11 cellular contexts compared by ENCODE assay signal in the genomic region with DNA sequence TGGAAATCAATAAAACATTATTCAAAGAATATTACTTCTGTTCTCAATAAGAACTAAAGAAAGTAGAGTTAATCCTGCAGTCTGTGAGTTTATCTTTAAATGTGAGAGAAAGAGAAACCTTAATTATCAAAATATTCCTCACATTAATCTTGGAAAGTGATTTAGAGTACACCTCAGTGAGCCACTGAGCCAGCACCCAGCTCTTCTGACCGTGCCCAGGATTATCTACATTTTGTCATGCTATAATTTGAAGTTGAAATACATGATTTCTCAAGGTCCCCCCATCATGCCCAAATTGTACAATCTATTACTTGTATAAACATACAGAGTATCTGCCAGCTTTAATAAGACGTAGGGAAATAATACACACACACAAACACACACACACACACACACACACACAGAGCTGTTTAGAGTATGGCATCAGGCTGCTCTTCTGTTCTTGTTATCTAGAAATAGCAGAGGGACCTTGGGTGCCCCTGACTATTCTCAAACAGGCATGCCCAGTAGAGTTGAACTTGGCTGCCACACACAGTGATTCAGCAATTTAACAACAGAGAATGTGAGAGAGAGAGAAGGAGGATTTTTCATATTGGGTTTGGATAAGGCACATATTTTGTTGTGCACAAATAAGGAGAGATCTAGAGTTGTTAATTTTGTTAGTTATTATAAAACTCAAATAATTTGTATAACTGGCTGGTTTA.
A peak's percentile ranks its signal among the peaks of the same experiment; 100 is the strongest.
DNase-seq lines count a peak whose midpoint lies in the region; ATAC-seq and TF ChIP-seq lines count a peak whose summit lies in the region.
"Had no signal": no experiment of that assay in that cellular context is flagged by ENCODE, and none has a peak within 500 bp of the region (broad histone marks: within the 10 kb centered on the region; RNA-seq: fewer than 3 reads in every experiment).

No MANE protein-coding gene starts in this region.

- TF ChIP-seq POLR2A in body of pancreas (IDR thresholded peaks at IDR 0.05), result no peak

- DNase-seq in A172 (ENCODE audit: low spot score) (peak; percentile 28), KBM-7 (peak; percentile 28), body of pancreas (peak; percentile 10 to 27 (median 15)), hepatocyte (ENCODE audit: low spot score) (peak; percentile 12), immature natural killer cell (no peak), ascending aorta (ENCODE audit: low spot score in 2 of 2) (no peak), Kasumi-1 (lab: John Stamatoyannopoulos, UW) (no peak)
- no peak for DNase-seq in activated naive CD8-positive, alpha-beta T cell treated with anti-CD3 and anti-CD28 coated beads, Interleukin-2, amount 50 U/mL, for 24 hours
- DNase-seq: colonic mucosa, NCI-H1436 had no signal

- no peaks in the 10 kb centered on the region for H3K9me2 ChIP-seq in hepatocyte (replicated peaks; ENCODE audit: insufficient read depth)

- intact Hi-C loops in body of pancreas (cut with DNase I) (no loop called here), ascending aorta (cut with DNase I) (no loop called here)

- no peaks in the 10 kb centered on the region for H4K20me1 ChIP-seq in hepatocyte (ENCODE audit: insufficient read depth, poor library complexity, severe bottlenecking)

- TF ChIP-seq CTCF in body of pancreas (IDR thresholded peaks at IDR 0.05) (no peak), hepatocyte (IDR thresholded peaks at IDR 0.05; ENCODE audit: poor library complexity) (no peak), ascending aorta (IDR thresholded peaks at IDR 0.05) (no peak)

- no peak overlapping the region for H2AFZ ChIP-seq in hepatocyte

- no peak overlapping the region for H3K27ac Mint-ChIP-seq in immature natural killer cell
- H3K27ac Mint-ChIP-seq in activated naive CD8-positive, alpha-beta T cell treated with anti-CD3 and anti-CD28 coated beads, Interleukin-2, amount 50 U/mL, for 24 hours, result no peak overlapping the region
- H3K27ac Mint-ChIP-seq: nephron had no signal

- H3K9me3 Mint-ChIP-seq in immature natural killer cell, result peaks cover 0 to 2% (median 0%) of the 10 kb centered on the region in 6 donors
- H3K9me3 Mint-ChIP-seq in activated naive CD8-positive, alpha-beta T cell treated with anti-CD3 and anti-CD28 coated beads, Interleukin-2, amount 50 U/mL, for 24 hours, result peaks cover 4% of the 10 kb centered on the region

- no peaks in the 10 kb centered on the region for H3K27me3 ChIP-seq in body of pancreas
- no peaks in the 10 kb centered on the region for H3K27me3 ChIP-seq in hepatocyte
- H3K27me3 ChIP-seq in ascending aorta, result no peaks in the 10 kb centered on the region
- H3K27me3 ChIP-seq: colonic mucosa had no signal

- H3K36me3 ChIP-seq in body of pancreas (replicated peaks in 1 of 2; ENCODE audit: insufficient read depth in 1 of 2, low read depth in 2 of 2), result no peaks in the 10 kb centered on the region
- no peaks in the 10 kb centered on the region for H3K36me3 ChIP-seq in hepatocyte (replicated peaks; ENCODE audit: insufficient read depth, low read depth)
- no peaks in the 10 kb centered on the region for H3K36me3 ChIP-seq in ascending aorta
- H3K36me3 ChIP-seq: colonic mucosa had no signal

- peaks cover 0 to under 1% (median 0%) of the 10 kb centered on the region in 3 donors for H3K27me3 Mint-ChIP-seq in immature natural killer cell (ENCODE audit: low read depth in 3 of 3)
- no peaks in the 10 kb centered on the region for H3K27me3 Mint-ChIP-seq in activated naive CD8-positive, alpha-beta T cell treated with anti-CD3 and anti-CD28 coated beads, Interleukin-2, amount 50 U/mL, for 24 hours

- H3K4me1 Mint-ChIP-seq in immature natural killer cell, result no peaks in the 10 kb centered on the region
- no peaks in the 10 kb centered on the region for H3K4me1 Mint-ChIP-seq in activated naive CD8-positive, alpha-beta T cell treated with anti-CD3 and anti-CD28 coated beads, Interleukin-2, amount 50 U/mL, for 24 hours
- H3K4me1 Mint-ChIP-seq: nephron had no signal

- H3K9me3 ChIP-seq in body of pancreas, result no peaks in the 10 kb centered on the region
- H3K9me3 ChIP-seq in hepatocyte (ENCODE audit: low read depth), result no peaks in the 10 kb centered on the region
- H3K9me3 ChIP-seq in ascending aorta, result no peaks in the 10 kb centered on the region
- H3K9me3 ChIP-seq: colonic mucosa had no signal

- peak; percentile 74 for ATAC-seq in body of pancreas
- no peak for ATAC-seq in activated naive CD8-positive, alpha-beta T cell treated with anti-CD3 and anti-CD28 coated beads, Interleukin-2, amount 50 U/mL, for 24 hours

- H3K4me3 Mint-ChIP-seq in immature natural killer cell, result no peak overlapping the region
- no peak overlapping the region for H3K4me3 Mint-ChIP-seq in activated naive CD8-positive, alpha-beta T cell treated with anti-CD3 and anti-CD28 coated beads, Interleukin-2, amount 50 U/mL, for 24 hours
- H3K4me3 Mint-ChIP-seq: nephron had no signal

- H3K79me2 ChIP-seq in hepatocyte, result no peaks in the 10 kb centered on the region

- no peak overlapping the region for H3K4me2 ChIP-seq in hepatocyte

- H3K36me3 Mint-ChIP-seq in immature natural killer cell, result no peaks in the 10 kb centered on the region
- no peaks in the 10 kb centered on the region for H3K36me3 Mint-ChIP-seq in activated naive CD8-positive, alpha-beta T cell treated with anti-CD3 and anti-CD28 coated beads, Interleukin-2, amount 50 U/mL, for 24 hours (ENCODE audit: low read depth)

- 14 to 25% methylated on average over 2 of the region's 2 CpGs for WGBS in body of pancreas, 2 donors
- WGBS in hepatocyte (ENCODE audit: low lambda C conversion rate, missing lambda C conversion rate), result 83% methylated on average over 2 of the region's 2 CpGs

- H3K4me1 ChIP-seq in body of pancreas (no peaks in the 10 kb centered on the region), hepatocyte (ENCODE audit: insufficient read depth) (no peaks in the 10 kb centered on the region), ascending aorta (peaks cover 0 to 3% of the 10 kb centered on the region in 2 donors)
- H3K4me1 ChIP-seq: colonic mucosa had no signal

- H3K27ac ChIP-seq in body of pancreas (no peak overlapping the region), hepatocyte (no peak overlapping the region), ascending aorta (no peak overlapping the region)
- H3K27ac ChIP-seq: colonic mucosa had no signal

- H3K4me3 ChIP-seq in body of pancreas (no peak overlapping the region), hepatocyte (no peak overlapping the region), ascending aorta (no peak overlapping the region)
- H3K4me3 ChIP-seq: colonic mucosa had no signal

- in situ Hi-C loops in KBM-7 (cut with MboI; ENCODE audit: low pct_unique_long_range_greater_than_20kb, low sequenced_read_pairs), result no loop called here

Comparison
In these comparisons a context has a peak if more than half of its experiments do, and no peak if none do; other contexts are left out.
1. DNase-seq: peak in A172 (single experiment), KBM-7 (single experiment), body of pancreas (4 of 4) and hepatocyte (single experiment); none in immature natural killer cell (0 of 3), ascending aorta (0 of 2), Kasumi-1 (0 of 2) and activated naive CD8-positive, alpha-beta T cell treated with anti-CD3 and anti-CD28 coated beads, Interleukin-2, amount 50 U/mL, for 24 hours (single experiment).